In genomic region chr17:34961093-34961911, GRCh38 we compare ENCODE assay signal across 8 cellular contexts. TPM values are rescaled to one million over a fixed set of nuclear protein-coding genes. Genes with fewer than 3 reads are reported as not detected.
DNase-seq lines count a peak whose midpoint lies in the region; ATAC-seq and TF ChIP-seq lines count a peak whose summit lies in the region.

A gene with protein sequence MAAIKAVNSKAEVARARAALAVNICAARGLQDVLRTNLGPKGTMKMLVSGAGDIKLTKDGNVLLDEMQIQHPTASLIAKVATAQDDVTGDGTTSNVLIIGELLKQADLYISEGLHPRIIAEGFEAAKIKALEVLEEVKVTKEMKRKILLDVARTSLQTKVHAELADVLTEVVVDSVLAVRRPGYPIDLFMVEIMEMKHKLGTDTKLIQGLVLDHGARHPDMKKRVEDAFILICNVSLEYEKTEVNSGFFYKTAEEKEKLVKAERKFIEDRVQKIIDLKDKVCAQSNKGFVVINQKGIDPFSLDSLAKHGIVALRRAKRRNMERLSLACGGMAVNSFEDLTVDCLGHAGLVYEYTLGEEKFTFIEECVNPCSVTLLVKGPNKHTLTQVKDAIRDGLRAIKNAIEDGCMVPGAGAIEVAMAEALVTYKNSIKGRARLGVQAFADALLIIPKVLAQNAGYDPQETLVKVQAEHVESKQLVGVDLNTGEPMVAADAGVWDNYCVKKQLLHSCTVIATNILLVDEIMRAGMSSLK (minus strand): TSS chr17:34961460. CDS start chr17:34961393, 67 bp downstream.
Gene ZNF830 (plus strand): TSS chr17:34961540. CDS start chr17:34961567, 27 bp downstream.

- H3K9me3 ChIP-seq in left ventricle myocardium inferior (replicated peaks), result no peaks in the 10 kb centered on the region
- H3K9me3 ChIP-seq in upper lobe of right lung, result no peaks in the 10 kb centered on the region

- peak; percentile 88 for ATAC-seq in HG02852 (IDR thresholded peaks at IDR 0.05; ENCODE audit: unreplicated experiment)
- peak; percentile 90 to 94 (median 93) for ATAC-seq in T-cell (replicated peaks in 1 of 4)
- peak; percentile 99 for ATAC-seq in upper lobe of right lung

- peak within 1 kb of the TSS; percentile 96 for H3K4me3 ChIP-seq in left ventricle myocardium inferior
- peak within 1 kb of the TSS; percentile 95 for H3K4me3 ChIP-seq in upper lobe of right lung

- peaks cover 0 to 9% of the 10 kb centered on the region in 2 donors for H3K27me3 Mint-ChIP-seq in T-cell

- H3K36me3 Mint-ChIP-seq in T-cell, result peaks cover 21% of the 10 kb centered on the region

- TF ChIP-seq CTCF in GM13976 (IDR thresholded peaks at IDR 0.05; ENCODE audit: borderline replicate concordance, control extremely low read depth, extremely low read depth, insufficient read depth, missing control alignments) (no peak), left ventricle myocardium inferior (IDR thresholded peaks at IDR 0.05; ENCODE audit: borderline replicate concordance) (no peak), upper lobe of right lung (IDR thresholded peaks at IDR 0.05) (no peak)

- H3K27me3 ChIP-seq in left ventricle myocardium inferior (ENCODE audit: low read depth) (no peaks in the 10 kb centered on the region), upper lobe of right lung (no peaks in the 10 kb centered on the region)

- H3K36me3 ChIP-seq in left ventricle myocardium inferior (peaks cover 28% of the 10 kb centered on the region), upper lobe of right lung (peaks cover 30% of the 10 kb centered on the region)

- peak within 1 kb of the TSS; percentile 97 for H3K27ac ChIP-seq in left ventricle myocardium inferior (replicated peaks)
- H3K27ac ChIP-seq in upper lobe of right lung, result peak within 1 kb of the TSS; percentile 99

- intact Hi-C loops in left ventricle myocardium inferior (cut with micrococcal nuclease), result no loop called here
- intact Hi-C loops in posterior vena cava (cut with DNase I), result no loop called here
- intact Hi-C loops in upper lobe of right lung (cut with DNase I), result no loop called here

- POLR2A ChIA-PET in T-cell (lab: Charles Lee), result interaction anchor here in 1 of 2 donors (0.5 to 1.1 kb wide), 3 partner anchors 15 to 21 kb away, joined by 3 read pairs; no protein-coding TSS in a partner anchor

- peaks cover 32 to 37% (median 35%) of the 10 kb centered on the region in 3 donors for H3K4me1 Mint-ChIP-seq in T-cell

- H3K27ac Mint-ChIP-seq in T-cell, result peak within 1 kb of the TSS; percentile 99 to 100

- in situ Hi-C loops in GM13976 (cut with MboI; ENCODE audit: low sequenced_read_pairs, unreplicated experiment), result no loop called here

- H3K4me1 ChIP-seq in left ventricle myocardium inferior, result peaks cover 36% of the 10 kb centered on the region
- H3K4me1 ChIP-seq in upper lobe of right lung, result peaks cover 23% of the 10 kb centered on the region

- peaks cover 0 to 5% (median 0%) of the 10 kb centered on the region in 3 donors for H3K9me3 Mint-ChIP-seq in T-cell

- peak; percentile 94 for DNase-seq in GM13976 (ENCODE audit: low spot score)
- DNase-seq in NCI-H146 (lab: John Stamatoyannopoulos, UW), result peak; percentile 90
- peak; percentile 71 to 95 (median 90) for DNase-seq in T-cell
- DNase-seq in amniotic stem cell (lab: John Stamatoyannopoulos, UW), result peak; percentile 89
- DNase-seq in left ventricle myocardium inferior, result peak; percentile 92
- peak; percentile 97 for DNase-seq in posterior vena cava (ENCODE audit: low spot score)
- peak; percentile 92 for DNase-seq in upper lobe of right lung

- H3K4me3 Mint-ChIP-seq in T-cell, result peak within 1 kb of the TSS; percentile 92 to 100 (median 100)

- CTCF ChIA-PET in T-cell (lab: Charles Lee), result interaction anchor here (0.6 to 1.2 kb wide), 5 partner anchors 9 to 847 kb away, joined by 3 to 4 read pairs (median 3); partner anchors contain the start of gene RAD51D (in 1 of the 2)

RNA-seq across cellular contexts. Expression of the first gene that starts in this region (rescaled TPM):
- 1 to 10 TPM; 1.3 to 3.2 (median 2.4) TPM for total RNA-seq in T-cell
- total RNA-seq in left ventricle myocardium inferior, result 2.6 TPM
- 1 to 10 TPM; 1.8 to 2.4 TPM for total RNA-seq in posterior vena cava
- total RNA-seq in upper lobe of right lung, result 1.7 TPM

RNA-seq across cellular contexts. Expression of gene ZNF830, which starts in this region (rescaled TPM):
- total RNA-seq in T-cell (10 to 100 TPM; 35.4 to 42.3 (median 38.0) TPM), left ventricle myocardium inferior (9.0 TPM), posterior vena cava (10 to 100 TPM; 10.7 to 11.1 TPM), upper lobe of right lung (19.6 TPM)

Comparison
In these comparisons a context has a peak if more than half of its experiments do, and no peak if none do; other contexts are left out.
1. Peak in every context shown above with its lines: DNase-seq, ATAC-seq, H3K4me3 ChIP-seq and H3K27ac ChIP-seq.